ENCODE assay signal across 13 cellular contexts in genomic region chr15:92979011-92979701, GRCh38.
DNase-seq lines count a peak whose midpoint lies in the region; ATAC-seq lines count a peak whose summit lies in the region.
"Had no signal": no experiment of that assay in that cellular context is flagged by ENCODE, and none has a peak within 500 bp of the region (broad histone marks: within the 10 kb centered on the region; RNA-seq: fewer than 3 reads in every experiment).

No MANE protein-coding gene starts in this region.

- no peaks in the 10 kb centered on the region for H3K27me3 Mint-ChIP-seq in activated naive CD4-positive, alpha-beta T cell treated with anti-CD3 and anti-CD28 coated beads, Interleukin-2, amount 10 ng/mL, durations not matched to agents 7 days and 5 days
- H3K27me3 Mint-ChIP-seq in T-helper 1 cell treated with Interleukin-12 subunit alpha and Interleukin-12 subunit beta and Interleukin-4 antibody, amounts not matched to agents 30 μg/mL and 1 μg/mL, for 36 hours (ENCODE audit: low read depth): no peaks in the 10 kb centered on the region
- H3K27me3 Mint-ChIP-seq in stimulated activated naive B cell treated with anti-CD40 and anti-IgM and Interleukin-4, amounts not matched to agents 10 μg/mL and 1 μg/mL and 100 μg/mL, for 72 hours: no peaks in the 10 kb centered on the region
- H3K27me3 Mint-ChIP-seq: stimulated activated naive CD8-positive, alpha-beta T cell treated with anti-CD3 and anti-CD28 coated beads, Interleukin-15, amount 100 ng/mL, for 72 hours had no signal

- peaks cover 47% of the 10 kb centered on the region for H3K36me3 Mint-ChIP-seq in activated naive CD4-positive, alpha-beta T cell treated with anti-CD3 and anti-CD28 coated beads, Interleukin-2, amount 10 ng/mL, durations not matched to agents 7 days and 5 days
- H3K36me3 Mint-ChIP-seq in T-helper 1 cell treated with Interleukin-12 subunit alpha and Interleukin-12 subunit beta and Interleukin-4 antibody, amounts not matched to agents 30 μg/mL and 1 μg/mL, for 36 hours (ENCODE audit: low read depth): peaks cover 47% of the 10 kb centered on the region
- H3K36me3 Mint-ChIP-seq in stimulated activated naive B cell treated with anti-CD40 and anti-IgM and Interleukin-4, amounts not matched to agents 10 μg/mL and 1 μg/mL and 100 μg/mL, for 72 hours: peaks cover 34 to 52% of the 10 kb centered on the region in 2 donors

- peak; percentile 97 for ATAC-seq in stimulated activated naive B cell treated with anti-CD40 and anti-IgM and Interleukin-4, amounts not matched to agents 10 μg/mL and 1 μg/mL and 100 μg/mL, for 72 hours (replicated peaks)
- no peak for ATAC-seq in HG03097 (IDR thresholded peaks at IDR 0.05; ENCODE audit: low FRiP score, unreplicated experiment)
- ATAC-seq: activated CD4-positive, CD25-positive, alpha-beta regulatory T cell treated with anti-CD3 and anti-CD28 coated beads, Interleukin-2, amount 50 U/mL, for 24 hours; stimulated activated naive CD8-positive, alpha-beta T cell treated with anti-CD3 and anti-CD28 coated beads, Interleukin-15, amount 100 ng/mL, for 72 hours had no signal

- H3K27ac Mint-ChIP-seq in activated naive CD4-positive, alpha-beta T cell treated with anti-CD3 and anti-CD28 coated beads, Interleukin-2, amount 10 ng/mL, durations not matched to agents 7 days and 5 days: peak overlapping the region; percentile 64
- peak overlapping the region; percentile 42 for H3K27ac Mint-ChIP-seq in T-helper 1 cell treated with Interleukin-12 subunit alpha and Interleukin-12 subunit beta and Interleukin-4 antibody, amounts not matched to agents 30 μg/mL and 1 μg/mL, for 36 hours
- peak overlapping the region; percentile 66 for H3K27ac Mint-ChIP-seq in stimulated activated naive B cell treated with anti-CD40 and anti-IgM and Interleukin-4, amounts not matched to agents 10 μg/mL and 1 μg/mL and 100 μg/mL, for 72 hours

- DNase-seq in activated naive CD4-positive, alpha-beta T cell treated with anti-CD3 and anti-CD28 coated beads, Interleukin-2, amount 10 ng/mL, durations not matched to agents 7 days and 5 days: no peak
- no peak for DNase-seq in activated naive CD4-positive, alpha-beta T cell (lab: John Stamatoyannopoulos, UW)
- DNase-seq in iris pigment epithelial cell (ENCODE audit: low read depth): peak; percentile 52
- no peak for DNase-seq in stimulated activated naive B cell treated with anti-CD40 and anti-IgM and Interleukin-4, amounts not matched to agents 10 μg/mL and 1 μg/mL and 100 μg/mL, for 72 hours
- DNase-seq in nucleus accumbens (lab: John Stamatoyannopoulos, UW): no peak
- no peak for DNase-seq in SW 1271 (lab: John Stamatoyannopoulos, UW)
- DNase-seq: KG1; SHP77; stimulated activated naive CD8-positive, alpha-beta T cell treated with anti-CD3 and anti-CD28 coated beads, Interleukin-15, amount 100 ng/mL, for 72 hours had no signal

- H3K9me3 Mint-ChIP-seq in activated naive CD4-positive, alpha-beta T cell treated with anti-CD3 and anti-CD28 coated beads, Interleukin-2, amount 10 ng/mL, durations not matched to agents 7 days and 5 days: no peaks in the 10 kb centered on the region
- H3K9me3 Mint-ChIP-seq in T-helper 1 cell treated with Interleukin-12 subunit alpha and Interleukin-12 subunit beta and Interleukin-4 antibody, amounts not matched to agents 30 μg/mL and 1 μg/mL, for 36 hours: no peaks in the 10 kb centered on the region
- no peaks in the 10 kb centered on the region for H3K9me3 Mint-ChIP-seq in stimulated activated naive B cell treated with anti-CD40 and anti-IgM and Interleukin-4, amounts not matched to agents 10 μg/mL and 1 μg/mL and 100 μg/mL, for 72 hours
- H3K9me3 Mint-ChIP-seq: neural crest cell; stimulated activated naive CD8-positive, alpha-beta T cell treated with anti-CD3 and anti-CD28 coated beads, Interleukin-15, amount 100 ng/mL, for 72 hours had no signal

- CTCF ChIA-PET in activated naive CD4-positive, alpha-beta T cell treated with anti-CD3 and anti-CD28 coated beads, Interleukin-2, amount 10 ng/mL, durations not matched to agents 7 days and 5 days (lab: Charles Lee): interaction anchor here (0.9 to 1.3 kb wide), 2 partner anchors 36 to 182 kb away, joined by 3 to 6 read pairs; no protein-coding TSS in a partner anchor

- no peak overlapping the region for H3K4me3 Mint-ChIP-seq in activated naive CD4-positive, alpha-beta T cell treated with anti-CD3 and anti-CD28 coated beads, Interleukin-2, amount 10 ng/mL, durations not matched to agents 7 days and 5 days
- no peak overlapping the region for H3K4me3 Mint-ChIP-seq in T-helper 1 cell treated with Interleukin-12 subunit alpha and Interleukin-12 subunit beta and Interleukin-4 antibody, amounts not matched to agents 30 μg/mL and 1 μg/mL, for 36 hours
- peak overlapping the region; percentile 17 to 31 for H3K4me3 Mint-ChIP-seq in stimulated activated naive B cell treated with anti-CD40 and anti-IgM and Interleukin-4, amounts not matched to agents 10 μg/mL and 1 μg/mL and 100 μg/mL, for 72 hours
- H3K4me3 Mint-ChIP-seq: neural crest cell; stimulated activated naive CD8-positive, alpha-beta T cell treated with anti-CD3 and anti-CD28 coated beads, Interleukin-15, amount 100 ng/mL, for 72 hours had no signal

- H3K4me1 Mint-ChIP-seq in activated naive CD4-positive, alpha-beta T cell treated with anti-CD3 and anti-CD28 coated beads, Interleukin-2, amount 10 ng/mL, durations not matched to agents 7 days and 5 days: peaks cover 2% of the 10 kb centered on the region
- H3K4me1 Mint-ChIP-seq in T-helper 1 cell treated with Interleukin-12 subunit alpha and Interleukin-12 subunit beta and Interleukin-4 antibody, amounts not matched to agents 30 μg/mL and 1 μg/mL, for 36 hours (ENCODE audit: low read depth): peaks cover 28% of the 10 kb centered on the region
- peaks cover 10 to 33% of the 10 kb centered on the region in 2 donors for H3K4me1 Mint-ChIP-seq in stimulated activated naive B cell treated with anti-CD40 and anti-IgM and Interleukin-4, amounts not matched to agents 10 μg/mL and 1 μg/mL and 100 μg/mL, for 72 hours

Comparison
In these comparisons a context has a peak if more than half of its experiments do, and no peak if none do; other contexts are left out.
1. H3K4me3 Mint-ChIP-seq: peak in stimulated activated naive B cell treated with anti-CD40 and anti-IgM and Interleukin-4, amounts not matched to agents 10 μg/mL and 1 μg/mL and 100 μg/mL, for 72 hours (2 of 2); none in activated naive CD4-positive, alpha-beta T cell treated with anti-CD3 and anti-CD28 coated beads, Interleukin-2, amount 10 ng/mL, durations not matched to agents 7 days and 5 days (single experiment) and T-helper 1 cell treated with Interleukin-12 subunit alpha and Interleukin-12 subunit beta and Interleukin-4 antibody, amounts not matched to agents 30 μg/mL and 1 μg/mL, for 36 hours (single experiment).
2. Peak in every context shown above with its lines, with median percentiles within 50 percentile points of each other: H3K27ac Mint-ChIP-seq.